Comparison of ENCODE assay signal across 12 cellular contexts in the genomic region with DNA sequence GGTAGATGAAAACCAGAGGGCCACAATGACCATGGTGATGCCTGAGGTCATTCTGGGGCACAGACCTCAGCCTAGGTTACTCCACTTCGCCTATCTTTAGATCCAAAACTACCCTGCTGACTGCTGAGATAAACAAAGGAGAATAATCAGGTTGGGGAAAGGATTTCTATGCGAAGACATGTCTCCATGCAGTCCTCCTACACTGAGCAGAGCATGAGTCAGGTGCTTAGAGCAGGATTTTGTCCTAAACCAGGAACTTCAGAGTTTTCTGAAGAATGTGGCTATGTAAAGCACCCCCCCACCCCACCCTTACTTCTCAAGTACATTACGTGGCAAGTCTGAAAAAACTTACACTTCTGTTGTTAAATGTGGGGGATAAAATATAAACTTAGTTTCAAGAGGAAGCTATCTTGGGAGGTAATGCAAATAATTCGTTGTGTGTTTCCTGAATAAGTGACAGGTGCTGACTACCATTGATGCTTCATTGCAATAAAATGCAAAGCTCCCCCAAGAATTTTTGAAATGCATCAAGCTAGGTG. TPM values are rescaled to one million over a fixed set of nuclear protein-coding genes. Genes with fewer than 3 reads are reported as not detected.
A peak's percentile ranks its signal among the peaks of the same experiment; 100 is the strongest.
DNase-seq lines count a peak whose midpoint lies in the region; ATAC-seq and TF ChIP-seq lines count a peak whose summit lies in the region.
"Had no signal": no experiment of that assay in that cellular context is flagged by ENCODE, and none has a peak within 500 bp of the region (broad histone marks: within the 10 kb centered on the region; RNA-seq: fewer than 3 reads in every experiment).

No MANE protein-coding gene starts in this region.

- no peak overlapping the region for H3K4me3 ChIP-seq in testis
- H3K4me3 ChIP-seq in hepatocyte: no peak overlapping the region
- H3K4me3 ChIP-seq: lower lobe of right lung, uterus had no signal

- no peaks in the 10 kb centered on the region for H3K79me2 ChIP-seq in hepatocyte

- peak; percentile 22 for DNase-seq in GM10266 (ENCODE audit: extremely low spot score)
- DNase-seq in NCI-H526 treated with DMSO at 0.1 percent for 48 hours (lab: John Stamatoyannopoulos, UW): no peak
- DNase-seq in NCI-H1048 (lab: John Stamatoyannopoulos, UW): no peak
- DNase-seq in testis: no peak
- DNase-seq in hepatocyte (ENCODE audit: low spot score): no peak
- DNase-seq: activated gamma-delta T cell treated with Interleukin-2 at 50 U/mL for 16 hours, lower lobe of right lung, T-helper 9 cell, uterus had no signal

- no peaks in the 10 kb centered on the region for H3K9me2 ChIP-seq in hepatocyte (replicated peaks; ENCODE audit: insufficient read depth)

- TF ChIP-seq CTCF in GM10266 (IDR thresholded peaks at IDR 0.05; ENCODE audit: control insufficient read depth, insufficient read depth, low read depth, missing control alignments) (no peak), testis (IDR thresholded peaks at IDR 0.05) (no peak), hepatocyte (IDR thresholded peaks at IDR 0.05; ENCODE audit: poor library complexity) (no peak)

- WGBS in testis, 2 donors: 85 to 87% methylated on average over 4 of the region's 4 CpGs
- WGBS in hepatocyte (ENCODE audit: low lambda C conversion rate, missing lambda C conversion rate): 55% methylated on average over 4 of the region's 4 CpGs

- H3K9me3 ChIP-seq in testis (no peaks in the 10 kb centered on the region), hepatocyte (ENCODE audit: low read depth) (no peaks in the 10 kb centered on the region)
- H3K9me3 ChIP-seq: lower lobe of right lung, uterus had no signal

- H3K27me3 ChIP-seq in testis: no peaks in the 10 kb centered on the region
- H3K27me3 ChIP-seq in hepatocyte: no peaks in the 10 kb centered on the region
- H3K27me3 ChIP-seq: uterus had no signal

- no peak for TF ChIP-seq POLR2A in testis (IDR thresholded peaks at IDR 0.05)

- H4K20me1 ChIP-seq in hepatocyte (ENCODE audit: insufficient read depth, poor library complexity, severe bottlenecking): no peaks in the 10 kb centered on the region

- ATAC-seq in GM21515 (IDR thresholded peaks at IDR 0.05; ENCODE audit: unreplicated experiment) (peak; percentile 79), HG03442 (IDR thresholded peaks at IDR 0.05; ENCODE audit: unreplicated experiment) (peak; percentile 48), esophagus mucosa (peak; percentile 65)

- H3K4me2 ChIP-seq in hepatocyte: no peak overlapping the region

- no peaks in the 10 kb centered on the region for H3K4me1 ChIP-seq in testis
- H3K4me1 ChIP-seq in hepatocyte (ENCODE audit: insufficient read depth): no peaks in the 10 kb centered on the region
- H3K4me1 ChIP-seq: uterus had no signal

- intact Hi-C loops in testis (cut with DNase I; ENCODE audit: low total_unique reads): no loop called here

- H3K27ac ChIP-seq in testis: no peak overlapping the region
- H3K27ac ChIP-seq in hepatocyte: no peak overlapping the region
- H3K27ac ChIP-seq: lower lobe of right lung, uterus had no signal

- no peak overlapping the region for H2AFZ ChIP-seq in hepatocyte

- H3K36me3 ChIP-seq in testis (ENCODE audit: low read depth, missing control alignments): no peaks in the 10 kb centered on the region
- H3K36me3 ChIP-seq in hepatocyte (replicated peaks; ENCODE audit: insufficient read depth, low read depth): no peaks in the 10 kb centered on the region
- H3K36me3 ChIP-seq: lower lobe of right lung, uterus had no signal

RNA-seq across cellular contexts. Expression of gene PDCD1LG2, which starts 19.4 kb away (rescaled TPM):
- total RNA-seq in esophagus mucosa (0.32 TPM), testis (under 1 TPM; 0.63 to 0.81 TPM), hepatocyte (not detected in 2 replicates)
- polyA plus RNA-seq in testis (ENCODE audit: insufficient read depth, low read depth, low replicate concordance) (2.4 TPM), hepatocyte (not detected in 2 replicates)
